In genomic region chr16:1154887-1155331, GRCh38 we compare ENCODE assay signal across 2 cellular contexts.
TF ChIP-seq lines count a peak whose summit lies in the region.

No MANE protein-coding gene starts in this region.

TF ChIP-seq in IMR-90, 13 proteins besides CTCF, POLR2A, EP300 and RAD21:
- no peak for TF ChIP-seq FOS (IDR thresholded peaks at IDR 0.05; ENCODE audit: low read depth, low read length)
- no peak for TF ChIP-seq RCOR1 (IDR thresholded peaks at IDR 0.05; ENCODE audit: insufficient replicate concordance, low read length)
- no peak for TF ChIP-seq MXI1 (IDR thresholded peaks at IDR 0.05; ENCODE audit: borderline replicate concordance, low read depth, low read length)
- TF ChIP-seq RFX5 (IDR thresholded peaks at IDR 0.05; ENCODE audit: low read depth, low read length), result no peak
- TF ChIP-seq BHLHE40 (IDR thresholded peaks at IDR 0.05; ENCODE audit: low read depth, low read length), result no peak
- no peak for TF ChIP-seq CEBPB (IDR thresholded peaks at IDR 0.05; ENCODE audit: low read depth, low read length)
- no peak for TF ChIP-seq MAZ (IDR thresholded peaks at IDR 0.05; ENCODE audit: borderline replicate concordance, low read depth, low read length)
- TF ChIP-seq SMC3 (IDR thresholded peaks at IDR 0.05; ENCODE audit: low read depth, low read length), result no peak
- no peak for TF ChIP-seq CHD1 (IDR thresholded peaks at IDR 0.05; ENCODE audit: low read depth, low read length)
- TF ChIP-seq NFE2L2 (IDR thresholded peaks at IDR 0.05; ENCODE audit: low read depth, low read length), result no peak
- TF ChIP-seq, protein P1, sequence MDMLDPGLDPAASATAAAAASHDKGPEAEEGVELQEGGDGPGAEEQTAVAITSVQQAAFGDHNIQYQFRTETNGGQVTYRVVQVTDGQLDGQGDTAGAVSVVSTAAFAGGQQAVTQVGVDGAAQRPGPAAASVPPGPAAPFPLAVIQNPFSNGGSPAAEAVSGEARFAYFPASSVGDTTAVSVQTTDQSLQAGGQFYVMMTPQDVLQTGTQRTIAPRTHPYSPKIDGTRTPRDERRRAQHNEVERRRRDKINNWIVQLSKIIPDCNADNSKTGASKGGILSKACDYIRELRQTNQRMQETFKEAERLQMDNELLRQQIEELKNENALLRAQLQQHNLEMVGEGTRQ (IDR thresholded peaks at IDR 0.05; ENCODE audit: low read depth, low read length), result no peak

TF ChIP-seq in H1, 55 proteins besides CTCF, POLR2A, EP300 and RAD21:
- no peak for TF ChIP-seq KDM5A (IDR thresholded peaks at IDR 0.05; ENCODE audit: low read length)
- TF ChIP-seq E2F6 (IDR thresholded peaks at IDR 0.05), result no peak
- TF ChIP-seq SIX5 (IDR thresholded peaks at IDR 0.05; ENCODE audit: low read depth, low read length), result no peak
- TF ChIP-seq TCF12 (IDR thresholded peaks at IDR 0.05; ENCODE audit: low read depth, low read length), result no peak
- no peak for TF ChIP-seq BACH1 (IDR thresholded peaks at IDR 0.05; ENCODE audit: low read length)
- no peak for TF ChIP-seq SRF (IDR thresholded peaks at IDR 0.05; ENCODE audit: low read depth, low read length)
- TF ChIP-seq SP4 (IDR thresholded peaks at IDR 0.05; ENCODE audit: low read length), result no peak
- no peak for TF ChIP-seq BCL11A (IDR thresholded peaks at IDR 0.05; ENCODE audit: low read depth in 2 of 2, low read length in 2 of 2)
- no peak for TF ChIP-seq YY1 (IDR thresholded peaks at IDR 0.05; ENCODE audit: low read depth, low read length)
- TF ChIP-seq SIN3A (conservative IDR thresholded peaks at IDR 0.05 in 1 of 2, IDR thresholded peaks at IDR 0.05 in 1 of 2; ENCODE audit: low read depth in 1 of 2, low read length in 2 of 2), result no peak
- TF ChIP-seq CHD2 (IDR thresholded peaks at IDR 0.05; ENCODE audit: low read length), result no peak
- TF ChIP-seq CTBP2 (IDR thresholded peaks at IDR 0.05; ENCODE audit: borderline replicate concordance, insufficient read depth, insufficient read length, low read length), result no peak
- no peak for TF ChIP-seq MAX (IDR thresholded peaks at IDR 0.05)
- no peak for TF ChIP-seq BRCA1 (IDR thresholded peaks at IDR 0.05; ENCODE audit: low read depth, low read length)
- TF ChIP-seq HDAC6 (IDR thresholded peaks at IDR 0.05; ENCODE audit: low read depth, low read length), result no peak
- no peak for TF ChIP-seq SAP30 (IDR thresholded peaks at IDR 0.05; ENCODE audit: insufficient read depth, insufficient replicate concordance, low read length)
- no peak for TF ChIP-seq SUZ12 (IDR thresholded peaks at IDR 0.05; ENCODE audit: low read length)
- TF ChIP-seq CEBPB (IDR thresholded peaks at IDR 0.05; ENCODE audit: low read depth, low read length), result no peak
- no peak for TF ChIP-seq TBP (IDR thresholded peaks at IDR 0.05; ENCODE audit: low read depth, low read length)
